Comparison of ENCODE assay signal across 26 cellular contexts in genomic region chr10:105535478-105535877, GRCh38.
"Had no signal": no experiment of that assay in that cellular context is flagged by ENCODE, and none has a peak within 500 bp of the region (broad histone marks: within the 10 kb centered on the region; RNA-seq: fewer than 3 reads in every experiment).

No MANE protein-coding gene starts in this region.

- ATAC-seq: stimulated activated effector memory CD8-positive, alpha-beta T cell treated with anti-CD3 and anti-CD28 coated beads, Interleukin-12 subunit alpha, Interleukin-12 subunit beta, amount 100 ng/mL, for 72 hours; stimulated activated memory B cell treated with anti-CD40 and anti-IgM and Interleukin-4, amounts not matched to agents 10 μg/mL and 1 μg/mL and 100 μg/mL, for 72 hours; stimulated activated naive B cell treated with anti-CD40 and anti-IgM and Interleukin-4, amounts not matched to agents 10 μg/mL and 1 μg/mL and 100 μg/mL, for 72 hours; stimulated activated naive CD8-positive, alpha-beta T cell treated with anti-CD3 and anti-CD28 coated beads, Interleukin-15, amount 100 ng/mL, for 72 hours; stimulated activated naive CD8-positive, alpha-beta T cell treated with anti-CD3 and anti-CD28 coated beads, Interleukin-15, Interleukin-2, amounts not matched to agents 100 U/mL and 50 U/mL, for 24 hours; upper lobe of right lung had no signal

- H3K4me3 ChIP-seq: stomach, suprapubic skin, testis, thoracic aorta, thyroid gland, tibial artery, tibial nerve, transverse colon, upper lobe of left lung, upper lobe of right lung, uterus, vagina had no signal

- H3K36me3 ChIP-seq: stomach, suprapubic skin, thoracic aorta, thyroid gland, tibial artery, tibial nerve, transverse colon, upper lobe of left lung, upper lobe of right lung, uterus, vagina had no signal

- H3K4me1 ChIP-seq: stomach, suprapubic skin, testis, thyroid gland, tibial artery, tibial nerve, transverse colon, upper lobe of left lung, upper lobe of right lung, uterus, vagina had no signal

- H3K27me3 ChIP-seq: stomach, suprapubic skin, testis, thyroid gland, tibial artery, tibial nerve, transverse colon, upper lobe of left lung, upper lobe of right lung, uterus, vagina had no signal

- H3K27ac ChIP-seq: stomach, suprapubic skin, testis, thoracic aorta, thyroid gland, tibial artery, tibial nerve, transverse colon, upper lobe of left lung, upper lobe of right lung, uterus, vagina had no signal

- H3K9me3 ChIP-seq: suprapubic skin, testis, thyroid gland, upper lobe of right lung, uterus, vagina had no signal

- DNase-seq: stimulated activated CD4-positive, alpha-beta T cell treated with anti-CD3 and anti-CD28 coated beads, Interleukin-2, amount 100 ng/mL, for 48 hours; stimulated activated CD4-positive, alpha-beta T cell treated with anti-CD3 and anti-CD28 coated beads, Interleukin-4, amount 100 ng/mL, for 1 hour; stimulated activated CD4-positive, alpha-beta T cell treated with anti-CD3 and anti-CD28 coated beads, Interleukin-4, amount 100 ng/mL, for 24 hours; stimulated activated CD4-positive, alpha-beta T cell treated with anti-CD3 and anti-CD28 coated beads, Interleukin-4, amount 100 ng/mL, for 4 hours; stimulated activated CD8-positive, alpha-beta memory T cell treated with anti-CD3 and anti-CD28 coated beads, Interleukin-4, amount 100 ng/mL, for 48 hours; stimulated activated naive B cell treated with anti-CD40 and anti-IgM and Interleukin-4, amounts not matched to agents 10 μg/mL and 1 μg/mL and 100 μg/mL, for 72 hours; stimulated activated naive CD4-positive, alpha-beta T cell; stimulated activated naive CD4-positive, alpha-beta T cell treated with Interleukin-2 at 50 U/mL for 16 hours; stimulated activated naive CD8-positive, alpha-beta T cell treated with anti-CD3 and anti-CD28 coated beads, Interleukin-15, amount 100 ng/mL, for 72 hours; stimulated activated naive CD8-positive, alpha-beta T cell treated with anti-CD3 and anti-CD28 coated beads, Interleukin-15, Interleukin-2, amounts not matched to agents 100 U/mL and 50 U/mL, for 24 hours; stomach; substantia nigra; testis; thyroid gland; tibial artery; transverse colon; trophoblast cell; upper lobe of left lung; upper lobe of right lung; uterus had no signal
